ENCODE assay signal across 8 cellular contexts in the genomic region with DNA sequence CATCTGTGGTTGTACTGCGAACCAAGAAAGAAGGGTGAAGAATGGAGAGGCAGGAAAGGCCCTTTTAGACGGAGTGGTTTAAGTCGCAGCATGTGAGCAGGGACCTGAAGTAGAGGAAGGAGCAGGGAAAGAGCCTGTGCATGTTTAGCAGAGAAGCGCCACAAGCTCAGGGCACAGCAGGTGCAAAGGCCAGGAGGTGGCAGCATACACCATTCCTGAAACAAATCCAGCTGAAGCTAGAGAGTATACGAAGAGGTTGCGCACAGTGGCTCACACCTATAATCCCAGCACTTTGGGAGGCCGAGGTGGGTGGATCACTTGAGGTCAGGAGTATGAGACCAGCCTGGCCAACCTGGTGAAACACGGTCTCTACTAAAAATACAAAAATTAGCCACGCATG. TPM values are rescaled to one million over a fixed set of nuclear protein-coding genes. Genes with fewer than 3 reads are reported as not detected.
DNase-seq lines count a peak whose midpoint lies in the region; ATAC-seq and TF ChIP-seq lines count a peak whose summit lies in the region.

No MANE protein-coding gene starts in this region.

- no peaks in the 10 kb centered on the region for H3K4me1 Mint-ChIP-seq in activated CD4-positive, alpha-beta T cell treated with anti-CD3 and anti-CD28 coated beads, Interleukin-2, amount 10 ng/mL, durations not matched to agents 7 days and 5 days
- peaks cover 5% of the 10 kb centered on the region for H3K4me1 Mint-ChIP-seq in neural progenitor cell

- no peaks in the 10 kb centered on the region for H3K79me2 ChIP-seq in neural progenitor cell (ENCODE audit: low read depth)

- no peaks in the 10 kb centered on the region for H3K36me3 ChIP-seq in neural progenitor cell
- H3K36me3 ChIP-seq in effector memory CD4-positive, alpha-beta T cell (ENCODE audit: control insufficient read depth, insufficient read depth, low read length) = peaks cover 6% of the 10 kb centered on the region

- H3F3A ChIP-seq in neural progenitor cell (ENCODE audit: low read depth) = no peaks in the 10 kb centered on the region

- no peaks in the 10 kb centered on the region for H3K27me3 ChIP-seq in neural progenitor cell
- H3K27me3 ChIP-seq in effector memory CD4-positive, alpha-beta T cell (replicated peaks; ENCODE audit: control insufficient read depth, insufficient read depth, low read length, poor library complexity, severe bottlenecking) = no peaks in the 10 kb centered on the region

- H3K36me3 Mint-ChIP-seq in activated CD4-positive, alpha-beta T cell treated with anti-CD3 and anti-CD28 coated beads, Interleukin-2, amount 10 ng/mL, durations not matched to agents 7 days and 5 days (ENCODE audit: low read depth) = peaks cover 37% of the 10 kb centered on the region
- H3K36me3 Mint-ChIP-seq in neural progenitor cell = peaks cover 20% of the 10 kb centered on the region

- H3K9me3 Mint-ChIP-seq in activated CD4-positive, alpha-beta T cell treated with anti-CD3 and anti-CD28 coated beads, Interleukin-2, amount 10 ng/mL, durations not matched to agents 7 days and 5 days = no peaks in the 10 kb centered on the region
- H3K9me3 Mint-ChIP-seq in neural progenitor cell = no peaks in the 10 kb centered on the region

- H2AFZ ChIP-seq in neural progenitor cell (replicated peaks) = no peak overlapping the region

- DNase-seq in activated CD4-positive, alpha-beta T cell treated with anti-CD3 and anti-CD28 coated beads, Interleukin-2, amount 10 ng/mL, durations not matched to agents 7 days and 5 days = peak; percentile 16
- no peak for DNase-seq in activated CD4-positive, alpha-beta T cell treated with anti-CD3 and anti-CD28 coated beads, Interleukin-2, amount 50 U/mL, for 48 hours
- DNase-seq in NB4 (ENCODE audit: low read depth) = peak; percentile 69
- DNase-seq in dermis blood vessel endothelial cell = peak; percentile 61
- peak; percentile 58 for DNase-seq in neural progenitor cell (ENCODE audit: low spot score)
- no peak for DNase-seq in effector memory CD4-positive, alpha-beta T cell

- CTCF ChIA-PET in activated CD4-positive, alpha-beta T cell treated with anti-CD3 and anti-CD28 coated beads, Interleukin-2, amount 10 ng/mL, durations not matched to agents 7 days and 5 days (lab: Charles Lee) = no interaction called here

- H3K27ac ChIP-seq in neural progenitor cell = no peak overlapping the region
- H3K27ac ChIP-seq in effector memory CD4-positive, alpha-beta T cell (ENCODE audit: insufficient read depth, low read length, poor library complexity, severe bottlenecking) = no peak overlapping the region

- TF ChIP-seq CTCF in NB4 (IDR thresholded peaks at IDR 0.05; ENCODE audit: low read depth, low read length) (peak; percentile 62), neural progenitor cell (IDR thresholded peaks at IDR 0.05) (peak; percentile 52)

- H3K27me3 Mint-ChIP-seq in activated CD4-positive, alpha-beta T cell treated with anti-CD3 and anti-CD28 coated beads, Interleukin-2, amount 10 ng/mL, durations not matched to agents 7 days and 5 days = no peaks in the 10 kb centered on the region
- peaks cover 2% of the 10 kb centered on the region for H3K27me3 Mint-ChIP-seq in neural progenitor cell (ENCODE audit: insufficient read depth, low read depth)

- POLR2A ChIA-PET in activated CD4-positive, alpha-beta T cell treated with anti-CD3 and anti-CD28 coated beads, Interleukin-2, amount 10 ng/mL, durations not matched to agents 7 days and 5 days (lab: Charles Lee) = no interaction called here

- no peaks in the 10 kb centered on the region for H3K9me3 ChIP-seq in neural progenitor cell (ENCODE audit: low read depth)
- H3K9me3 ChIP-seq in effector memory CD4-positive, alpha-beta T cell (ENCODE audit: control insufficient read depth, low read length) = no peaks in the 10 kb centered on the region

- H3K4me1 ChIP-seq in neural progenitor cell = no peaks in the 10 kb centered on the region
- H3K4me1 ChIP-seq in effector memory CD4-positive, alpha-beta T cell (ENCODE audit: control insufficient read depth, insufficient read depth, low read length, poor library complexity, severe bottlenecking) = no peaks in the 10 kb centered on the region

- ATAC-seq in GM19467 (IDR thresholded peaks at IDR 0.05; ENCODE audit: unreplicated experiment) = no peak
- ATAC-seq in GM21619 (IDR thresholded peaks at IDR 0.05; ENCODE audit: unreplicated experiment) = no peak

- no peak overlapping the region for H3K4me2 ChIP-seq in neural progenitor cell

- no peak overlapping the region for H3K4me3 Mint-ChIP-seq in activated CD4-positive, alpha-beta T cell treated with anti-CD3 and anti-CD28 coated beads, Interleukin-2, amount 10 ng/mL, durations not matched to agents 7 days and 5 days
- no peak overlapping the region for H3K4me3 Mint-ChIP-seq in neural progenitor cell

- no peak overlapping the region for H3K27ac Mint-ChIP-seq in activated CD4-positive, alpha-beta T cell treated with anti-CD3 and anti-CD28 coated beads, Interleukin-2, amount 10 ng/mL, durations not matched to agents 7 days and 5 days
- H3K27ac Mint-ChIP-seq in neural progenitor cell = no peak overlapping the region

- H3K4me3 ChIP-seq in NB4 (ENCODE audit: low read depth, low read length) = no peak overlapping the region
- H3K4me3 ChIP-seq in neural progenitor cell = no peak overlapping the region
- no peak overlapping the region for H3K4me3 ChIP-seq in effector memory CD4-positive, alpha-beta T cell (ENCODE audit: insufficient read depth, low read depth, low read length, poor library complexity, severe bottlenecking)

- no peak for TF ChIP-seq POLR2A in NB4 (IDR thresholded peaks at IDR 0.05; ENCODE audit: extremely low read depth, insufficient read length)

- no peak overlapping the region for H3K9ac ChIP-seq in neural progenitor cell

- H4K20me1 ChIP-seq in neural progenitor cell (ENCODE audit: low read depth) = no peaks in the 10 kb centered on the region

RNA-seq across cellular contexts. Expression of gene HELB, which starts 49.9 kb away (rescaled TPM):
- total RNA-seq in activated CD4-positive, alpha-beta T cell treated with anti-CD3 and anti-CD28 coated beads, Interleukin-2, amount 10 ng/mL, durations not matched to agents 7 days and 5 days = 10 to 100 TPM; 42.3 to 43.3 TPM
- 4.1 and 4.4 TPM in 2 replicates for total RNA-seq in dermis blood vessel endothelial cell
- total RNA-seq in neural progenitor cell (ENCODE audit: low replicate concordance) = 4.6 and 10.7 TPM in 2 replicates

Comparison
In these comparisons a context has a peak if more than half of its experiments do, and no peak if none do; other contexts are left out.
1. DNase-seq: peak in activated CD4-positive, alpha-beta T cell treated with anti-CD3 and anti-CD28 coated beads, Interleukin-2, amount 10 ng/mL, durations not matched to agents 7 days and 5 days (single experiment), NB4 (single experiment), dermis blood vessel endothelial cell (single experiment) and neural progenitor cell (single experiment); none in activated CD4-positive, alpha-beta T cell treated with anti-CD3 and anti-CD28 coated beads, Interleukin-2, amount 50 U/mL, for 48 hours (0 of 2) and effector memory CD4-positive, alpha-beta T cell (0 of 3).